In the genomic region with DNA sequence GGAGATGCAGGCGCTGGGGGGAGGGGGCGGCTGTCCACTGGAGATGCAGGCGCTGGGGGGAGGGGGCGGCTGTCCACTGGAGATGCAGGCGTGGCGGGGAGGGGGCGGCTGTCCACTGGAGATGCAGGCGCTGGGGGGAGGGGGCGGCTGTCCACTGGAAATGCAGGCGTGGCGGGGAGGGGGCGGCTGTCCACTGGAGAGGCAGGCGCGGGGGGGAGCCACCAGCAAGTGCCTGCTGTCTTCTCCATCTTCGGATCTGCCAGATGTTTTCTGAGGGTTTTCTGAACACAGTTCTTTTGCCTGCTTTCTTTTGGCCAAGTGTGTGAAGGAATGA, we compare ENCODE assay signal across 7 cellular contexts. TPM values are rescaled to one million over a fixed set of nuclear protein-coding genes. Genes with fewer than 3 reads are reported as not detected.
A peak's percentile ranks its signal among the peaks of the same experiment; 100 is the strongest.
DNase-seq lines count a peak whose midpoint lies in the region; ATAC-seq and TF ChIP-seq lines count a peak whose summit lies in the region.
"Not testable (repeated sequence)": the region's sequence is repeated elsewhere in the genome, so short reads cannot be mapped to it uniquely, and the experiment has no call there.

No MANE protein-coding gene starts in this region.

- ATAC-seq in RWPE2 (ENCODE audit: low read depth), result not testable (repeated sequence)

- H3K36me3 Mint-ChIP-seq in MCF 10A (ENCODE audit: insufficient read depth, unreplicated experiment); nephron progenitor cell (ENCODE audit: low read depth): not testable (repeated sequence)

- H3K36me3 ChIP-seq in BLaER1, result peaks cover 19% of the 10 kb centered on the region
- H3K36me3 ChIP-seq in RWPE2 (ENCODE audit: low read depth), result peaks cover 20% of the 10 kb centered on the region
- H3K36me3 ChIP-seq in iPS-18a (ENCODE audit: control insufficient read depth, low read depth, low read length), result not testable (repeated sequence)

- BruUV-seq in MCF 10A (replicated peaks; lab: Mats Ljungman, UMichigan), result not testable (repeated sequence)

- H3K27me3 Mint-ChIP-seq in MCF 10A (ENCODE audit: insufficient read depth, unreplicated experiment), result not testable (repeated sequence)
- peaks cover 10% of the 10 kb centered on the region for H3K27me3 Mint-ChIP-seq in nephron progenitor cell (ENCODE audit: low read depth, poor library complexity)

- not testable (repeated sequence) for H3K9me3 ChIP-seq in BLaER1; RWPE2 (ENCODE audit: severe bottlenecking); iPS-18a (ENCODE audit: control insufficient read depth, low read depth, low read length)

- H3K27ac ChIP-seq in BLaER1; iPS-18a (ENCODE audit: low read length): not testable (repeated sequence)
- H3K27ac ChIP-seq in RWPE2 (ENCODE audit: poor library complexity, severe bottlenecking) (peak overlapping the region; percentile 90), skin epidermis (peak overlapping the region in 2 of 21 experiments; percentile 50 to 57)

- not testable (repeated sequence) for DNase-seq in RWPE2 (ENCODE audit: low spot score); MCF 10A (ENCODE audit: unreplicated experiment); fibroblast of pulmonary artery (ENCODE audit: low read depth); nephron progenitor cell

- intact Hi-C loops in MCF 10A (cut with micrococcal nuclease), result loop anchor here (10.0 kb wide), 1 partner anchor 470 kb away; no protein-coding TSS in a partner anchor

- H3K4me3 ChIP-seq in BLaER1, result not testable (repeated sequence)
- H3K4me3 ChIP-seq in RWPE2 (ENCODE audit: severe bottlenecking), result peak overlapping the region; percentile 24
- H3K4me3 ChIP-seq in fibroblast of pulmonary artery (replicated peaks; ENCODE audit: low read depth, low read length), result peak overlapping the region; percentile 85
- H3K4me3 ChIP-seq in iPS-18a (ENCODE audit: low read length), result peak overlapping the region; percentile 29
- peak overlapping the region in 6 of 7 experiments; percentile 14 to 30 (median 20) for H3K4me3 ChIP-seq in skin epidermis

- H3K4me1 ChIP-seq in BLaER1 (peaks cover 67% of the 10 kb centered on the region), RWPE2 (ENCODE audit: insufficient read depth, poor library complexity, severe bottlenecking) (peaks cover 17% of the 10 kb centered on the region), iPS-18a (ENCODE audit: control insufficient read depth, low read depth, low read length) (peaks cover 27% of the 10 kb centered on the region)

- H3K27ac Mint-ChIP-seq in MCF 10A (ENCODE audit: low read depth, unreplicated experiment); nephron progenitor cell: not testable (repeated sequence)

- H3K4me2 ChIP-seq in BLaER1, result peak overlapping the region; percentile 57

- not testable (repeated sequence) for H3K27me3 ChIP-seq in BLaER1; RWPE2 (ENCODE audit: insufficient read depth, poor library complexity, severe bottlenecking)
- peaks cover 15% of the 10 kb centered on the region for H3K27me3 ChIP-seq in iPS-18a (ENCODE audit: control insufficient read depth, insufficient read depth, low read length)

- TF ChIP-seq CTCF in RWPE2 (IDR thresholded peaks at IDR 0.05; ENCODE audit: poor library complexity, severe bottlenecking); MCF 10A (IDR thresholded peaks at IDR 0.05; ENCODE audit: unreplicated experiment); fibroblast of pulmonary artery (IDR thresholded peaks at IDR 0.05; ENCODE audit: low read length, missing control alignments); nephron progenitor cell (IDR thresholded peaks at IDR 0.05): not testable (repeated sequence)

- POLR2A ChIA-PET in MCF 10A (lab: Yijun Ruan, JAX), result not testable (repeated sequence)

- H3K9me3 Mint-ChIP-seq in MCF 10A (ENCODE audit: unreplicated experiment); nephron progenitor cell: not testable (repeated sequence)

- H3K4me1 Mint-ChIP-seq in MCF 10A (ENCODE audit: insufficient read depth, unreplicated experiment) (peaks cover 26% of the 10 kb centered on the region), nephron progenitor cell (peaks cover 68% of the 10 kb centered on the region)

- H3K4me3 Mint-ChIP-seq in MCF 10A (ENCODE audit: unreplicated experiment) (peak overlapping the region; percentile 67), nephron progenitor cell (peak overlapping the region; percentile 61)

- H3K9ac ChIP-seq in BLaER1; iPS-18a (ENCODE audit: low read length): not testable (repeated sequence)

- peaks cover 66% of the 10 kb centered on the region for H4K20me1 ChIP-seq in BLaER1

- CTCF ChIA-PET in MCF 10A (lab: Yijun Ruan, JAX), result not testable (repeated sequence)

RNA-seq across cellular contexts. Expression of gene COL5A1, which starts 2.7 kb away (rescaled TPM):
- not detected in 2 replicates for total RNA-seq in MCF 10A (2022)
